8 cellular contexts compared by ENCODE assay signal in the genomic region with DNA sequence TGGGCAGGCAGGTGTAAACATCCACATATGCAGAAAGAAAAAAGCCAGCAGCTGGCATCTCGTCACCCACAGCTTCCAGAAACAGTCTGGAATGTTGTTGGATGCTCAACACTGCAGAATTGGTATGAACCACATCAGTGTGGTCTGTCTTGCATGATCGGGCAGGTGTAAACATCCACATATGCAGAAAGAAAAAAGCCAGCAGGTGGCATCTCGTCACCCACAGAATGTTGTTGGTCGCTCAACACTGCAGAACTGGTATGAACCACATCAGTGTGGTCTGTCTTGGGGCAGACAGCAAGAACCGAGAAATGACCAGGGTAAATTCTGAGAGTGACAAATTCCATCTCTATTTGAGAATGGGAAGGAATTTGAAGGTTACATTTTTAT. TPM values are rescaled to one million over a fixed set of nuclear protein-coding genes. Genes with fewer than 3 reads are reported as not detected.
DNase-seq lines count a peak whose midpoint lies in the region; ATAC-seq lines count a peak whose summit lies in the region.

No MANE protein-coding gene starts in this region.

- peak overlapping the region; percentile 28 to 88 (median 80) for H3K27ac Mint-ChIP-seq in CD8-positive, alpha-beta memory T cell
- H3K27ac Mint-ChIP-seq in T-helper 2 cell treated with Interferon-gamma antibody and Interleukin-4, amounts not matched to agents 5 μg/mL and 100 μg/mL, for 36 hours, result peak overlapping the region; percentile 56

- H3K27me3 Mint-ChIP-seq in CD8-positive, alpha-beta memory T cell, result no peaks in the 10 kb centered on the region
- no peaks in the 10 kb centered on the region for H3K27me3 Mint-ChIP-seq in T-helper 2 cell treated with Interferon-gamma antibody and Interleukin-4, amounts not matched to agents 5 μg/mL and 100 μg/mL, for 36 hours (ENCODE audit: low read depth)

- H3K4me3 ChIP-seq in CD8-positive, alpha-beta memory T cell (ENCODE audit: low read length), result no peak overlapping the region

- ATAC-seq in GM18907 (IDR thresholded peaks at IDR 0.05; ENCODE audit: unreplicated experiment) (peak; percentile 97), HG03066 (IDR thresholded peaks at IDR 0.05; ENCODE audit: low read depth, unreplicated experiment) (peak; percentile 85)

- no peaks in the 10 kb centered on the region for H3K9me3 ChIP-seq in CD8-positive, alpha-beta memory T cell (ENCODE audit: low read length)

- H3K27ac ChIP-seq in CD8-positive, alpha-beta memory T cell (ENCODE audit: low read depth, low read length), result no peak overlapping the region

- H3K4me1 ChIP-seq in CD8-positive, alpha-beta memory T cell (ENCODE audit: insufficient read depth, low read length), result peaks cover 53% of the 10 kb centered on the region

- peaks cover 0 to 14% (median 13%) of the 10 kb centered on the region in 3 donors for H3K36me3 Mint-ChIP-seq in CD8-positive, alpha-beta memory T cell
- peaks cover 30% of the 10 kb centered on the region for H3K36me3 Mint-ChIP-seq in T-helper 2 cell treated with Interferon-gamma antibody and Interleukin-4, amounts not matched to agents 5 μg/mL and 100 μg/mL, for 36 hours (ENCODE audit: low read depth)

- H3K4me1 Mint-ChIP-seq in CD8-positive, alpha-beta memory T cell, result peaks cover 63 to 95% (median 94%) of the 10 kb centered on the region in 3 donors
- peaks cover 58% of the 10 kb centered on the region for H3K4me1 Mint-ChIP-seq in T-helper 2 cell treated with Interferon-gamma antibody and Interleukin-4, amounts not matched to agents 5 μg/mL and 100 μg/mL, for 36 hours (ENCODE audit: low read depth)

- peak in 1 of 5 donors; percentile 26 for DNase-seq in CD8-positive, alpha-beta memory T cell
- no peak for DNase-seq in T-helper 2 cell treated with Interferon-gamma antibody and Interleukin-4, amounts not matched to agents 5 μg/mL and 100 μg/mL, for 36 hours (ENCODE audit: low spot score)
- peak; percentile 38 for DNase-seq in medulla oblongata (ENCODE audit: extremely low spot score)
- DNase-seq in activated CD4-positive, CD25-positive, alpha-beta regulatory T cell treated with anti-CD3 and anti-CD28 coated beads, Interleukin-2, amount 50 U/mL, for 72 hours, result no peak
- DNase-seq in HT-29 (ENCODE audit: low spot score), result no peak
- DNase-seq in EL, result no peak

- CTCF ChIA-PET in CD8-positive, alpha-beta memory T cell (lab: Charles Lee), result interaction anchor here (0.6 to 4.7 kb wide), 34 partner anchors 9 to 227 kb away, joined by 3 to 64 read pairs (median 6); partner anchors contain the start of gene DOCK10

- H3K36me3 ChIP-seq in CD8-positive, alpha-beta memory T cell (ENCODE audit: insufficient read depth, low read length), result no peaks in the 10 kb centered on the region

- POLR2A ChIA-PET in CD8-positive, alpha-beta memory T cell (lab: Charles Lee), result no interaction called here

- peak overlapping the region in 4 of 7 donors; percentile 11 to 57 (median 46) for H3K4me3 Mint-ChIP-seq in CD8-positive, alpha-beta memory T cell
- no peak overlapping the region for H3K4me3 Mint-ChIP-seq in T-helper 2 cell treated with Interferon-gamma antibody and Interleukin-4, amounts not matched to agents 5 μg/mL and 100 μg/mL, for 36 hours

- no peaks in the 10 kb centered on the region for H3K27me3 ChIP-seq in CD8-positive, alpha-beta memory T cell (ENCODE audit: insufficient read depth, low read length, poor library complexity, severe bottlenecking)

- no peaks in the 10 kb centered on the region for H3K9me3 Mint-ChIP-seq in CD8-positive, alpha-beta memory T cell
- H3K9me3 Mint-ChIP-seq in T-helper 2 cell treated with Interferon-gamma antibody and Interleukin-4, amounts not matched to agents 5 μg/mL and 100 μg/mL, for 36 hours, result no peaks in the 10 kb centered on the region

RNA-seq across cellular contexts. Expression of gene DOCK10, which starts 39.6 kb away (rescaled TPM):
- total RNA-seq in CD8-positive, alpha-beta memory T cell, result 100 to 1,000 TPM; 135 to 138 TPM
- polyA plus RNA-seq in CD8-positive, alpha-beta memory T cell, result 52.4 TPM
- total RNA-seq in HT-29 (2014; rRNA removed; shearing (Covaris generic)), result not detected in 2 replicates

Comparison
In these comparisons a context has a peak if more than half of its experiments do, and no peak if none do; other contexts are left out.
1. RNA of gene DOCK10, which starts 39.6 kb away (total RNA-seq): 135 to 138 TPM in CD8-positive, alpha-beta memory T cell; not detected in HT-29; every median in the first group is over 100 times any median in the second.